Comparison of ENCODE assay signal across 28 cellular contexts in genomic region chr16:27359051-27359450, GRCh38. TPM values are rescaled to one million over a fixed set of nuclear protein-coding genes. Genes with fewer than 3 reads are reported as not detected.
DNase-seq lines count a peak whose midpoint lies in the region; ATAC-seq and TF ChIP-seq lines count a peak whose summit lies in the region.
"Had no signal": no experiment of that assay in that cellular context is flagged by ENCODE, and none has a peak within 500 bp of the region (broad histone marks: within the 10 kb centered on the region; RNA-seq: fewer than 3 reads in every experiment).

No MANE protein-coding gene starts in this region.

- H3K27me3 ChIP-seq in CD4-positive, alpha-beta T cell (ENCODE audit: control insufficient read depth, insufficient read depth, low read length): no peaks in the 10 kb centered on the region
- H3K27me3 ChIP-seq: adrenal gland, body of pancreas, left lung, SJSA1, thyroid gland had no signal

- peaks cover 23% of the 10 kb centered on the region for H3K4me1 Mint-ChIP-seq in activated CD4-positive, alpha-beta T cell treated with anti-CD3 and anti-CD28 coated beads, Interleukin-2, amount 10 ng/mL, durations not matched to agents 24 days and 14 days
- H3K4me1 Mint-ChIP-seq in CD4-positive, alpha-beta T cell (ENCODE audit: low read depth): peaks cover 24% of the 10 kb centered on the region
- peaks cover 21% of the 10 kb centered on the region for H3K4me1 Mint-ChIP-seq in activated naive CD8-positive, alpha-beta T cell treated with anti-CD3 and anti-CD28 coated beads for 36 hours
- peaks cover 23 to 45% (median 37%) of the 10 kb centered on the region in 3 donors for H3K4me1 Mint-ChIP-seq in naive B cell

- no peak for ATAC-seq in CD4-positive, alpha-beta T cell (ENCODE audit: poor library complexity)
- no peak for ATAC-seq in naive B cell (ENCODE audit: low read depth in 2 of 2)
- no peak for ATAC-seq in GM18511 (IDR thresholded peaks at IDR 0.05; ENCODE audit: unreplicated experiment)
- ATAC-seq: body of pancreas; left lung; natural killer cell treated with Interleukin-12 subunit alpha and Interleukin-12 subunit beta and Interleukin-15 and Interleukin-18, amount 100 ng/mL, for 72 hours; T-cell had no signal

- DNase-seq in activated CD4-positive, alpha-beta T cell treated with anti-CD3 and anti-CD28 coated beads, Interleukin-2, amount 10 ng/mL, durations not matched to agents 24 days and 14 days: no peak
- DNase-seq in activated CD4-positive, alpha-beta T cell treated with anti-CD3 and anti-CD28 coated beads for 1 hour: no peak
- no peak for DNase-seq in CD4-positive, alpha-beta T cell
- no peak for DNase-seq in activated naive CD8-positive, alpha-beta T cell treated with anti-CD3 and anti-CD28 coated beads for 36 hours
- DNase-seq in naive B cell (no peak), SHP77 treated with DMSO at 0.1 percent for 48 hours (lab: John Stamatoyannopoulos, UW) (no peak), DMS153 treated with DMSO at 0.1 percent for 48 hours (lab: John Stamatoyannopoulos, UW; ENCODE audit: unreplicated experiment) (no peak)
- DNase-seq: activated CD4-positive, CD25-positive, alpha-beta regulatory T cell treated with anti-CD3 and anti-CD28 coated beads, Interleukin-2, amount 50 U/mL, for 72 hours; activated T-cell treated with anti-CD3 and anti-CD28 coated beads, Interleukin-2, amount 50 U/mL, for 48 hours; adrenal gland; body of pancreas; CD8-positive, alpha-beta memory T cell; DMS53; GDM1; H9; KBM-7; left lung; midbrain; MM.1S; NCI-H1417; NCI-H345; stimulated activated CD4-positive, alpha-beta T cell treated with anti-CD3 and anti-CD28 coated beads, Interleukin-15, amount 100 ng/mL, for 24 hours; T-cell; thyroid gland had no signal

- peaks cover 86% of the 10 kb centered on the region for H3K36me3 Mint-ChIP-seq in activated CD4-positive, alpha-beta T cell treated with anti-CD3 and anti-CD28 coated beads, Interleukin-2, amount 10 ng/mL, durations not matched to agents 24 days and 14 days (ENCODE audit: low read depth)
- peaks cover 93% of the 10 kb centered on the region for H3K36me3 Mint-ChIP-seq in CD4-positive, alpha-beta T cell (ENCODE audit: low read depth)
- H3K36me3 Mint-ChIP-seq in activated naive CD8-positive, alpha-beta T cell treated with anti-CD3 and anti-CD28 coated beads for 36 hours: peaks cover 93% of the 10 kb centered on the region
- H3K36me3 Mint-ChIP-seq in naive B cell: peaks cover 43 to 44% of the 10 kb centered on the region in 2 donors

- CTCF ChIA-PET in CD4-positive, alpha-beta T cell (lab: Charles Lee): no interaction called here

- intact Hi-C loops in activated CD4-positive, alpha-beta T cell treated with anti-CD3 and anti-CD28 coated beads, Interleukin-2, amount 10 ng/mL, durations not matched to agents 24 days and 14 days (cut with micrococcal nuclease): no loop called here
- intact Hi-C loops in CD4-positive, alpha-beta T cell (cut with DNase I, micrococcal nuclease): loop anchor here in 1 of 2 experiments (5.0 kb wide), 1 partner anchor 37 kb away; no protein-coding TSS in a partner anchor

- H3K4me3 Mint-ChIP-seq in activated CD4-positive, alpha-beta T cell treated with anti-CD3 and anti-CD28 coated beads, Interleukin-2, amount 10 ng/mL, durations not matched to agents 24 days and 14 days: no peak overlapping the region
- H3K4me3 Mint-ChIP-seq in CD4-positive, alpha-beta T cell: no peak overlapping the region
- no peak overlapping the region for H3K4me3 Mint-ChIP-seq in activated naive CD8-positive, alpha-beta T cell treated with anti-CD3 and anti-CD28 coated beads for 36 hours
- no peak overlapping the region for H3K4me3 Mint-ChIP-seq in naive B cell
- H3K4me3 Mint-ChIP-seq: CD8-positive, alpha-beta memory T cell; H9; natural killer cell treated with Interleukin-12 subunit alpha and Interleukin-12 subunit beta and Interleukin-15 and Interleukin-18, amount 100 ng/mL, for 72 hours; stimulated activated naive CD8-positive, alpha-beta T cell treated with anti-CD3 and anti-CD28 coated beads, Interleukin-15, Interleukin-2, amounts not matched to agents 100 ng/mL and 50 ng/mL, for 24 hours; T-cell had no signal

- no peaks in the 10 kb centered on the region for H3K9me3 ChIP-seq in CD4-positive, alpha-beta T cell (ENCODE audit: control insufficient read depth, low read length)
- H3K9me3 ChIP-seq: adrenal gland, left lung, SJSA1, thyroid gland had no signal

- peak overlapping the region; percentile 19 for H3K27ac ChIP-seq in CD4-positive, alpha-beta T cell (ENCODE audit: low read depth, low read length)
- H3K27ac ChIP-seq: adrenal gland, body of pancreas, SJSA1, thyroid gland had no signal

- H3K27me3 Mint-ChIP-seq in activated CD4-positive, alpha-beta T cell treated with anti-CD3 and anti-CD28 coated beads, Interleukin-2, amount 10 ng/mL, durations not matched to agents 24 days and 14 days: no peaks in the 10 kb centered on the region
- H3K27me3 Mint-ChIP-seq in CD4-positive, alpha-beta T cell: no peaks in the 10 kb centered on the region
- H3K27me3 Mint-ChIP-seq in activated naive CD8-positive, alpha-beta T cell treated with anti-CD3 and anti-CD28 coated beads for 36 hours: no peaks in the 10 kb centered on the region
- no peaks in the 10 kb centered on the region for H3K27me3 Mint-ChIP-seq in naive B cell
- H3K27me3 Mint-ChIP-seq: CD8-positive, alpha-beta memory T cell; natural killer cell treated with Interleukin-12 subunit alpha and Interleukin-12 subunit beta and Interleukin-15 and Interleukin-18, amount 100 ng/mL, for 72 hours; stimulated activated naive CD8-positive, alpha-beta T cell treated with anti-CD3 and anti-CD28 coated beads, Interleukin-15, Interleukin-2, amounts not matched to agents 100 ng/mL and 50 ng/mL, for 24 hours; T-cell had no signal

- POLR2A ChIA-PET in CD4-positive, alpha-beta T cell (lab: Charles Lee): no interaction called here

- H3K9me3 Mint-ChIP-seq in activated CD4-positive, alpha-beta T cell treated with anti-CD3 and anti-CD28 coated beads, Interleukin-2, amount 10 ng/mL, durations not matched to agents 24 days and 14 days: peaks cover 4% of the 10 kb centered on the region
- no peaks in the 10 kb centered on the region for H3K9me3 Mint-ChIP-seq in CD4-positive, alpha-beta T cell
- H3K9me3 Mint-ChIP-seq in activated naive CD8-positive, alpha-beta T cell treated with anti-CD3 and anti-CD28 coated beads for 36 hours: no peaks in the 10 kb centered on the region
- no peaks in the 10 kb centered on the region for H3K9me3 Mint-ChIP-seq in naive B cell
- H3K9me3 Mint-ChIP-seq: CD8-positive, alpha-beta memory T cell; H9; natural killer cell treated with Interleukin-12 subunit alpha and Interleukin-12 subunit beta and Interleukin-15 and Interleukin-18, amount 100 ng/mL, for 72 hours; stimulated activated naive CD8-positive, alpha-beta T cell treated with anti-CD3 and anti-CD28 coated beads, Interleukin-15, Interleukin-2, amounts not matched to agents 100 ng/mL and 50 ng/mL, for 24 hours; T-cell had no signal

- no peak for TF ChIP-seq CTCF in CD4-positive, alpha-beta T cell (IDR thresholded peaks at IDR 0.05)

- H3K27ac Mint-ChIP-seq in activated CD4-positive, alpha-beta T cell treated with anti-CD3 and anti-CD28 coated beads, Interleukin-2, amount 10 ng/mL, durations not matched to agents 24 days and 14 days: peak overlapping the region; percentile 66
- peak overlapping the region; percentile 62 for H3K27ac Mint-ChIP-seq in CD4-positive, alpha-beta T cell
- peak overlapping the region; percentile 21 for H3K27ac Mint-ChIP-seq in activated naive CD8-positive, alpha-beta T cell treated with anti-CD3 and anti-CD28 coated beads for 36 hours
- H3K27ac Mint-ChIP-seq in naive B cell: peak overlapping the region; percentile 70 to 87 (median 82)
- H3K27ac Mint-ChIP-seq: natural killer cell treated with Interleukin-12 subunit alpha and Interleukin-12 subunit beta and Interleukin-15 and Interleukin-18, amount 100 ng/mL, for 72 hours; stimulated activated naive CD8-positive, alpha-beta T cell treated with anti-CD3 and anti-CD28 coated beads, Interleukin-15, Interleukin-2, amounts not matched to agents 100 ng/mL and 50 ng/mL, for 24 hours had no signal

RNA-seq across cellular contexts. Expression of gene IL21R, which starts 42.9 kb away (rescaled TPM):
- 94.9 and 100 TPM in 2 replicates for total RNA-seq in activated CD4-positive, alpha-beta T cell treated with anti-CD3 and anti-CD28 coated beads, Interleukin-2, amount 10 ng/mL, durations not matched to agents 24 days and 14 days
- 10 to 100 TPM; 34.5 to 34.8 TPM for total RNA-seq in CD4-positive, alpha-beta T cell
- total RNA-seq in activated naive CD8-positive, alpha-beta T cell treated with anti-CD3 and anti-CD28 coated beads for 36 hours: 10 to 100 TPM; 99.3 to 99.5 TPM
- 100 to 1,000 TPM in 1 of 6 donors, 10 to 100 TPM in 5; 47.9 to 118 (median 74.5) TPM for polyA plus RNA-seq in naive B cell (ENCODE audit: low read depth in 6 of 6)

RNA-seq across cellular contexts. Expression of gene IL4R, which starts 45.3 kb away (rescaled TPM):
- 345 and 375 TPM in 2 replicates for total RNA-seq in activated CD4-positive, alpha-beta T cell treated with anti-CD3 and anti-CD28 coated beads, Interleukin-2, amount 10 ng/mL, durations not matched to agents 24 days and 14 days
- total RNA-seq in CD4-positive, alpha-beta T cell: 100 to 1,000 TPM; 145 to 147 TPM
- total RNA-seq in activated naive CD8-positive, alpha-beta T cell treated with anti-CD3 and anti-CD28 coated beads for 36 hours: 100 to 1,000 TPM; 183 to 190 TPM
- 1,000 to 10,000 TPM in 1 of 6 donors, 100 to 1,000 TPM in 5; 355 to 1,202 (median 525) TPM for polyA plus RNA-seq in naive B cell (ENCODE audit: low read depth in 6 of 6)

Comparison
In these comparisons a context has a peak if more than half of its experiments do, and no peak if none do; other contexts are left out.
1. H3K27ac Mint-ChIP-seq: peak in every context shown above with its lines; median percentile 82 in naive B cell; 66 in activated CD4-positive, alpha-beta T cell treated with anti-CD3 and anti-CD28 coated beads, Interleukin-2, amount 10 ng/mL, durations not matched to agents 24 days and 14 days; 62 in CD4-positive, alpha-beta T cell; 21 in activated naive CD8-positive, alpha-beta T cell treated with anti-CD3 and anti-CD28 coated beads for 36 hours.